9 cellular contexts compared by ENCODE assay signal in the genomic region with DNA sequence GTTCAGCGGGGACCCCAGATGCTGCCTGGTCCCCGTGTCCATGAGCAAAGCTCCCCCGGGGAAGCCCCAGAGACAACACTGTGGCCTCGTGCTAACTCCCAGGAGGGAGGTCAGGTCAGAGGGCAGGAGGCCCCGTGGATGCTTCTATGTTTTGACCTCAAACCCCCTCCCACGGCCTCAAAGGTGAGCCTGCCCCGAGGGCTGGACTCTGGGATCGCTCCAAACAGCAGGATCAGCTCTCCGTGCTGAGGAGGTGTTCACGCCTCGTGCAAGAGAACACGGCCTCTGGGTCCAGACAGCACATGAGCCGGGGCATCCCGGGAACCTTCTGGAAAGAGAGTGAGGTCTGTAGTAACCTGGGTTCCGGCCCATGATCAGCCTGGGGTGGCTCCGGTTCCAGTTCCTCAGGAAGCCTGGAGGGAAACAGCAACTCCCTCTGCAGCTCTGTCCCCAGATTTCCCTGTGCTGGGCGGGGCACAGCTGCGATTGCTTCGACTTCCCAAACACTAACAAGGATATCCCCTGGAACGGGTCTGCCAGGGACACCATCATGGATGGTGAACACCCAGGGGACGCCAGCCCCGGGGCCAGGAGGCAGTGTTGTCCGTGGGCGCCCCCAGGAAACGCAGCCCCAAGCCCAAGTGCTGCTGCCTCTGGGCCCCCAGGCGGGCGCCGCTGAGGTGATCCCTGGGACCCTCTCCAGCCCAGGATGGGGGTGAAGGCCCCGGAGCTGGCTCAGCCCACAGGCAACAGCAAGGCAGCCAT. TPM values are rescaled to one million over a fixed set of nuclear protein-coding genes. Genes with fewer than 3 reads are reported as not detected.
DNase-seq lines count a peak whose midpoint lies in the region; ATAC-seq, FAIRE-seq and TF ChIP-seq lines count a peak whose summit lies in the region.
"Had no signal": no experiment of that assay in that cellular context is flagged by ENCODE, and none has a peak within 500 bp of the region (broad histone marks: within the 10 kb centered on the region; RNA-seq: fewer than 3 reads in every experiment).

No MANE protein-coding gene starts in this region.

- H3K4me2 ChIP-seq in PC-9 = peak overlapping the region; percentile 87

- H3K79me2 ChIP-seq in PC-9 (ENCODE audit: low read depth) = no peaks in the 10 kb centered on the region

- H3K9me3 ChIP-seq in PC-9 (ENCODE audit: insufficient read depth, low read depth) = no peaks in the 10 kb centered on the region
- H3K9me3 ChIP-seq in ovary = no peaks in the 10 kb centered on the region
- H3K9me3 ChIP-seq: mucosa of descending colon had no signal

- intact Hi-C loops in PC-9 (cut with micrococcal nuclease; ENCODE audit: unreplicated experiment) = loop anchor here (5.0 kb wide), 1 partner anchor 62 kb away; no protein-coding TSS in a partner anchor
- intact Hi-C loops in left ventricle myocardium superior (cut with micrococcal nuclease) = loop anchor here (10.0 kb wide), 1 partner anchor 55 kb away; no protein-coding TSS in a partner anchor
- intact Hi-C loops in ovary (cut with DNase I) = loop anchor here in 2 of 4 donors (2.0 to 5.0 kb wide), 2 partner anchors 52 to 55 kb away; no protein-coding TSS in a partner anchor

- TF ChIP-seq CTCF in PC-9 (conservative IDR thresholded peaks at IDR 0.05) (no peak), ovary (IDR thresholded peaks at IDR 0.05) (no peak)

- ATAC-seq in left ventricle myocardium superior = no peak

- H3K27ac ChIP-seq in PC-9 = no peak overlapping the region
- peak overlapping the region; percentile 54 to 62 for H3K27ac ChIP-seq in ovary

- H3K36me3 ChIP-seq in PC-9 (ENCODE audit: low read depth) (no peaks in the 10 kb centered on the region), ovary (no peaks in the 10 kb centered on the region)

- DNase-seq in 8988T (peak; percentile 12), PC-9 (no peak), left ventricle myocardium superior (peak; percentile 62), ovary (peak; percentile 35 to 58 (median 51)), NCI-H146 treated with DMSO at 0.1 percent for 48 hours (lab: John Stamatoyannopoulos, UW; ENCODE audit: unreplicated experiment) (no peak), GM12891 (ENCODE audit: insufficient read length, low spot score) (no peak), epidermal melanocyte (ENCODE audit: insufficient read length, low spot score) (no peak), H54 (ENCODE audit: insufficient read length, low spot score) (no peak)

- TF ChIP-seq POLR2A in ovary (IDR thresholded peaks at IDR 0.05) = no peak
- TF ChIP-seq POLR2A in GM12891 (IDR thresholded peaks at IDR 0.05; ENCODE audit: low read depth, low read length) = no peak
- TF ChIP-seq POLR2A in H54 (IDR thresholded peaks at IDR 0.05; ENCODE audit: low read depth, low read length) = no peak

- H3K4me3 ChIP-seq in PC-9 (no peak overlapping the region; the same call in 1 of the 2 replicates), ovary (no peak overlapping the region)
- H3K4me3 ChIP-seq: mucosa of descending colon had no signal

- H3K9me2 ChIP-seq in PC-9 (ENCODE audit: insufficient read depth) = no peaks in the 10 kb centered on the region

- 67 to 78% (median 72%) methylated on average over 25 to 29 of the region's 29 CpGs for WGBS in ovary, 3 donors

- no TSS peak for BruUV-seq in PC-9 (replicated peaks; lab: Mats Ljungman, UMichigan)

- peaks cover 17% of the 10 kb centered on the region for H3F3A ChIP-seq in PC-9 (ENCODE audit: insufficient read depth, low read depth)

- H3K4me1 ChIP-seq in PC-9 (replicated peaks; ENCODE audit: insufficient read depth) = peaks cover 26% of the 10 kb centered on the region
- peaks cover 47% of the 10 kb centered on the region for H3K4me1 ChIP-seq in ovary (ENCODE audit: insufficient read depth)

- CTCF ChIA-PET in PC-9 (lab: Charles Lee) = no interaction called here

- H3K27me3 ChIP-seq in PC-9 (ENCODE audit: insufficient read depth, low read depth) (no peaks in the 10 kb centered on the region), ovary (no peaks in the 10 kb centered on the region)

- H4K20me1 ChIP-seq in PC-9 (ENCODE audit: insufficient read depth) = no peaks in the 10 kb centered on the region

- POLR2A ChIA-PET in PC-9 (lab: Charles Lee; ENCODE audit: unreplicated experiment) = no interaction called here

- H2AFZ ChIP-seq in PC-9 = no peak overlapping the region

- FAIRE-seq in GM12891 (lab: Jason Lieb, UNC) (no peak), H54 (lab: Jason Lieb, UNC) (no peak)

- TF ChIP-seq EP300 in ovary (IDR thresholded peaks at IDR 0.05) = no peak

TF ChIP-seq in GM12891, 5 proteins besides CTCF, POLR2A, EP300 and RAD21:
- no peak for TF ChIP-seq PAX5 (IDR thresholded peaks at IDR 0.05; ENCODE audit: insufficient read depth, low read length, severe bottlenecking)
- no peak for TF ChIP-seq POLR2AphosphoS5 (IDR thresholded peaks at IDR 0.05; ENCODE audit: low read depth, low read length)
- no peak for TF ChIP-seq POU2F2 (IDR thresholded peaks at IDR 0.05; ENCODE audit: low read depth, low read length)
- no peak for TF ChIP-seq TAF1 (IDR thresholded peaks at IDR 0.05; ENCODE audit: low read depth, low read length)
- no peak for TF ChIP-seq SPI1 (IDR thresholded peaks at IDR 0.05; ENCODE audit: low read depth, low read length)

RNA-seq across cellular contexts. Expression of gene INPP5A, which starts 18.0 kb away (rescaled TPM):
- total RNA-seq in PC-9 (2021) (18.4 and 18.8 TPM in 2 replicates), left ventricle myocardium superior (108 TPM), ovary (10 to 100 TPM; 19.8 to 41.2 (median 35.3) TPM)
- polyA plus RNA-seq in ovary = 10 to 100 TPM; 20.2 to 41.2 TPM
- polyA plus RNA-seq in GM12891 (2012; ENCODE audit: low read depth, missing spikeins) = 4.0 TPM

Comparison
In these comparisons a context has a peak if more than half of its experiments do, and no peak if none do; other contexts are left out.
1. DNase-seq: peak in 8988T (single experiment), left ventricle myocardium superior (single experiment) and ovary (5 of 5); none in PC-9 (0 of 2), NCI-H146 treated with DMSO at 0.1 percent for 48 hours (single experiment), GM12891 (single experiment), epidermal melanocyte (single experiment) and H54 (single experiment).